21 cellular contexts compared by ENCODE assay signal in genomic region chr5:56078271-56078670, GRCh38.
A peak's percentile ranks its signal among the peaks of the same experiment; 100 is the strongest.
DNase-seq lines count a peak whose midpoint lies in the region; ATAC-seq, FAIRE-seq and TF ChIP-seq lines count a peak whose summit lies in the region.
"Had no signal": no experiment of that assay in that cellular context is flagged by ENCODE, and none has a peak within 500 bp of the region (broad histone marks: within the 10 kb centered on the region; RNA-seq: fewer than 3 reads in every experiment).

No MANE protein-coding gene starts in this region.

- POLR2A ChIA-PET in GM12878 (lab: Charles Lee), result interaction anchor here (1.0 to 4.2 kb wide), 11 partner anchors 11 to 89 kb away, joined by 3 to 38 read pairs (median 3); partner anchors contain the start of gene IL6ST

- H2BK5ac ChIP-seq in mesendoderm (ENCODE audit: low read length), result no peak overlapping the region

- H4K5ac ChIP-seq in mesendoderm (ENCODE audit: low read length), result no peak overlapping the region

- CTCF ChIA-PET in GM12878 (lab: Yijun Ruan, JAX), result interaction anchor here (0.6 to 4.6 kb wide), 8 partner anchors 12 to 141 kb away, joined by 3 to 24 read pairs (median 4); no protein-coding TSS in a partner anchor

- H3K79me2 ChIP-seq in GM23248 (ENCODE audit: insufficient read depth), result no peaks in the 10 kb centered on the region
- no peaks in the 10 kb centered on the region for H3K79me2 ChIP-seq in GM12878 (ENCODE audit: control insufficient read depth, insufficient read depth, low read length)
- H3K79me2 ChIP-seq in mesendoderm (ENCODE audit: control insufficient read depth, insufficient read depth, low read length), result no peaks in the 10 kb centered on the region

- no peak overlapping the region for H3K4me3 ChIP-seq in GM23248
- H3K4me3 ChIP-seq in GM12878, result no peak overlapping the region
- H3K4me3 ChIP-seq in right cardiac atrium (ENCODE audit: low read length), result no peak overlapping the region
- no peak overlapping the region for H3K4me3 ChIP-seq in mesendoderm (ENCODE audit: low read length)
- H3K4me3 ChIP-seq in thyroid gland (replicated peaks in 1 of 3), result no peak overlapping the region
- H3K4me3 ChIP-seq: MG63, prostate gland, skin epidermis, upper lobe of left lung had no signal

- H3K27me3 ChIP-seq in GM23248 (replicated peaks; ENCODE audit: insufficient read depth) (no peaks in the 10 kb centered on the region), GM12878 (replicated peaks in 1 of 2; ENCODE audit: control insufficient read depth in 2 of 2, insufficient read depth in 2 of 2, low read length in 1 of 2) (no peaks in the 10 kb centered on the region), right cardiac atrium (ENCODE audit: control insufficient read depth, insufficient read depth) (no peaks in the 10 kb centered on the region), mesendoderm (ENCODE audit: insufficient read depth, low read length, poor library complexity) (no peaks in the 10 kb centered on the region), thyroid gland (no peaks in the 10 kb centered on the region)
- H3K27me3 ChIP-seq: MG63, upper lobe of left lung had no signal

- no peak overlapping the region for H3K23ac ChIP-seq in mesendoderm (ENCODE audit: low read length)

- H2AK5ac ChIP-seq in mesendoderm (ENCODE audit: low read length), result no peak overlapping the region

- no peak overlapping the region for H2BK120ac ChIP-seq in mesendoderm (ENCODE audit: low read depth, low read length)

- H3K4me3 Mint-ChIP-seq in stimulated activated naive B cell treated with anti-CD40 and anti-IgM and Interleukin-4, amounts not matched to agents 10 μg/mL and 1 μg/mL and 100 μg/mL, for 72 hours, result no peak overlapping the region
- H3K4me3 Mint-ChIP-seq: activated CD4-positive, alpha-beta T cell treated with anti-CD3 and anti-CD28 coated beads for 36 hours; brain; CD14-positive monocyte had no signal

- H3F3A ChIP-seq in GM23248 (ENCODE audit: insufficient read depth), result 0 out of 2 replicates have a peak, but pooled peaks cover 10% of the 10 kb centered on the region

- no peak for TF ChIP-seq CTCF in GM12878 (IDR thresholded peaks at IDR 0.05 in 2 of 3, conservative IDR thresholded peaks at IDR 0.05 in 1 of 3; ENCODE audit: control insufficient read depth in 2 of 3, extremely low read depth in 1 of 3, insufficient read depth in 1 of 3, low read depth in 3 of 3, low read length in 3 of 3)
- TF ChIP-seq CTCF in thyroid gland (IDR thresholded peaks at IDR 0.05), result no peak

- no peak overlapping the region for H2BK15ac ChIP-seq in mesendoderm (replicated peaks; ENCODE audit: low read depth)

- TF ChIP-seq RAD21 in GM12878 (IDR thresholded peaks at IDR 0.05; ENCODE audit: insufficient read depth, low read depth, low read length), result no peak

- H3K36me3 ChIP-seq in GM23248 (ENCODE audit: low read depth) (no peaks in the 10 kb centered on the region), GM12878 (ENCODE audit: control insufficient read depth in 2 of 2, insufficient read depth in 2 of 2, low read length in 1 of 2) (no peaks in the 10 kb centered on the region), mesendoderm (ENCODE audit: control insufficient read depth, insufficient read depth, low read length) (no peaks in the 10 kb centered on the region), thyroid gland (no peaks in the 10 kb centered on the region)
- H3K36me3 ChIP-seq: MG63, prostate gland, upper lobe of left lung had no signal

- no peaks in the 10 kb centered on the region for H3K36me3 Mint-ChIP-seq in stimulated activated naive B cell treated with anti-CD40 and anti-IgM and Interleukin-4, amounts not matched to agents 10 μg/mL and 1 μg/mL and 100 μg/mL, for 72 hours
- H3K36me3 Mint-ChIP-seq: brain, CD14-positive monocyte had no signal

- no peak for FAIRE-seq in GM12878 (lab: Jason Lieb, UNC)

- SMC1A ChIA-PET in GM12878 (lab: Charles Lee; ENCODE audit: uncharacterized antibody, unreplicated experiment), result interaction anchor here (0.6 to 7.8 kb wide), 24 partner anchors 10 to 142 kb away, joined by 3 to 130 read pairs (median 6); partner anchors contain the start of gene IL6ST

- H3K9ac ChIP-seq in GM23248 (no peak overlapping the region), GM12878 (ENCODE audit: control insufficient read depth, insufficient read depth, low read length) (no peak overlapping the region), mesendoderm (ENCODE audit: low read length) (no peak overlapping the region)

- H4K20me1 ChIP-seq in GM23248 (ENCODE audit: insufficient read depth) (no peaks in the 10 kb centered on the region), GM12878 (ENCODE audit: control insufficient read depth, insufficient read depth) (no peaks in the 10 kb centered on the region)

- WGBS in GM23248 (ENCODE audit: low coverage in 1 of 2, low lambda C conversion rate in 2 of 2, missing lambda C conversion rate in 2 of 2), 2 experiments, result 54 to 56% methylated on average over 2 of the region's 2 CpGs
- 32% methylated on average over 2 of the region's 2 CpGs for WGBS in GM12878 (ENCODE audit: insufficient coverage, insufficient replicate concordance, low lambda C conversion rate, missing lambda C conversion rate)
- WGBS in right cardiac atrium, result 74% methylated on average over 2 of the region's 2 CpGs
- WGBS in mesendoderm (ENCODE audit: extremely low coverage, insufficient coverage, low lambda C conversion rate), result no CpG with 5 or more reads among the region's 2 CpGs
- WGBS in thyroid gland, 2 donors, result 82 to 85% methylated on average over 2 of the region's 2 CpGs

- H3K27ac Mint-ChIP-seq in stimulated activated naive B cell treated with anti-CD40 and anti-IgM and Interleukin-4, amounts not matched to agents 10 μg/mL and 1 μg/mL and 100 μg/mL, for 72 hours, result peak overlapping the region; percentile 1
- H3K27ac Mint-ChIP-seq: activated CD4-positive, alpha-beta T cell treated with anti-CD3 and anti-CD28 coated beads for 36 hours had no signal

- intact Hi-C loops in GM12878 (cut with micrococcal nuclease; ENCODE audit: unreplicated experiment) (no loop called here), right cardiac atrium (cut with DNase I) (no loop called here), thyroid gland (cut with DNase I) (no loop called here)

- ATAC-seq in GM12878 (no peak), right cardiac atrium (no peak)
- no peak for ATAC-seq in stimulated activated naive B cell treated with anti-CD40 and anti-IgM and Interleukin-4, amounts not matched to agents 10 μg/mL and 1 μg/mL and 100 μg/mL, for 72 hours (replicated peaks)
- ATAC-seq: activated CD4-positive, alpha-beta T cell treated with anti-CD3 and anti-CD28 coated beads for 36 hours had no signal

- H3K27ac ChIP-seq in GM23248 (no peak overlapping the region), GM12878 (ENCODE audit: control insufficient read depth, insufficient read depth) (peak overlapping the region; percentile 28), right cardiac atrium (ENCODE audit: low read length) (peak overlapping the region; percentile 39), mesendoderm (ENCODE audit: low read depth, low read length) (no peak overlapping the region), thyroid gland (peak overlapping the region in 1 of 3 donors; percentile 30)
- H3K27ac ChIP-seq: prostate gland, upper lobe of left lung had no signal

- H3K4ac ChIP-seq in mesendoderm (ENCODE audit: low read depth, low read length), result no peak overlapping the region

- peaks cover 4 to 5% of the 10 kb centered on the region in 2 donors for H3K27me3 Mint-ChIP-seq in stimulated activated naive B cell treated with anti-CD40 and anti-IgM and Interleukin-4, amounts not matched to agents 10 μg/mL and 1 μg/mL and 100 μg/mL, for 72 hours
- H3K27me3 Mint-ChIP-seq: activated CD4-positive, alpha-beta T cell treated with anti-CD3 and anti-CD28 coated beads for 36 hours had no signal

- TF ChIP-seq POLR2A in GM12878 (IDR thresholded peaks at IDR 0.05; ENCODE audit: low read depth, low read length), result no peak
- TF ChIP-seq POLR2A in thyroid gland (IDR thresholded peaks at IDR 0.05), result no peak

- in situ Hi-C loops in GM23248 (cut with MboI), result no loop called here
- in situ Hi-C loops in GM12878 (cut with MboI), result no loop called here

- no peak overlapping the region for H3K56ac ChIP-seq in mesendoderm (ENCODE audit: low read length)

- H3K18ac ChIP-seq in mesendoderm (ENCODE audit: low read length), result no peak overlapping the region

- H3K9me2 ChIP-seq in GM23248 (ENCODE audit: insufficient read depth), result no peaks in the 10 kb centered on the region

- no peak for TF ChIP-seq EP300 in GM12878 (IDR thresholded peaks at IDR 0.05; ENCODE audit: borderline replicate concordance in 1 of 2, control insufficient read depth in 1 of 2, low read depth in 2 of 2, low read length in 2 of 2)

- DNase-seq in GM23248 (peak; percentile 18), GM12878 (ENCODE audit: low read depth, low spot score) (no peak), right cardiac atrium (no peak), NCI-H1930 (lab: John Stamatoyannopoulos, UW) (no peak), NCI-H345 (lab: John Stamatoyannopoulos, UW) (no peak), mesendoderm (no peak), thyroid gland (no peak)
- no peak for DNase-seq in stimulated activated naive B cell treated with anti-CD40 and anti-IgM and Interleukin-4, amounts not matched to agents 10 μg/mL and 1 μg/mL and 100 μg/mL, for 72 hours
- DNase-seq: activated CD4-positive, alpha-beta T cell treated with anti-CD3 and anti-CD28 coated beads for 36 hours; activated T-cell treated with anti-CD3 and anti-CD28 coated beads, Interleukin-2, amount 50 U/mL, for 48 hours; Calu3; KBM-7; MG63; NCI-H1105 treated with DMSO at 0.1 percent for 48 hours; NCI-H2081; NCI-H774; upper lobe of left lung had no signal

- H3K4me1 ChIP-seq in GM23248 (ENCODE audit: insufficient read depth) (peaks cover 10% of the 10 kb centered on the region), GM12878 (ENCODE audit: control insufficient read depth, insufficient read depth, low read length) (peaks cover 21% of the 10 kb centered on the region), right cardiac atrium (ENCODE audit: control insufficient read depth, insufficient read depth, low read length) (no peaks in the 10 kb centered on the region), mesendoderm (ENCODE audit: control insufficient read depth, low read depth, low read length) (no peaks in the 10 kb centered on the region), thyroid gland (peaks cover 0 to 12% of the 10 kb centered on the region in 2 donors)
- H3K4me1 ChIP-seq: prostate gland had no signal

- no peaks in the 10 kb centered on the region for H3K9me3 Mint-ChIP-seq in stimulated activated naive B cell treated with anti-CD40 and anti-IgM and Interleukin-4, amounts not matched to agents 10 μg/mL and 1 μg/mL and 100 μg/mL, for 72 hours

- peaks cover 28 to 45% of the 10 kb centered on the region in 2 donors for H3K4me1 Mint-ChIP-seq in stimulated activated naive B cell treated with anti-CD40 and anti-IgM and Interleukin-4, amounts not matched to agents 10 μg/mL and 1 μg/mL and 100 μg/mL, for 72 hours
- H3K4me1 Mint-ChIP-seq: brain had no signal

- H3K4me2 ChIP-seq in GM23248 (ENCODE audit: unreplicated experiment) (no peak overlapping the region), GM12878 (ENCODE audit: control insufficient read depth, insufficient read depth) (peak overlapping the region; percentile 39), mesendoderm (ENCODE audit: low read length) (no peak overlapping the region)

- no peaks in the 10 kb centered on the region for H3K9me3 ChIP-seq in GM23248 (ENCODE audit: low read depth)
- no peaks in the 10 kb centered on the region for H3K9me3 ChIP-seq in GM12878 (replicated peaks; ENCODE audit: control insufficient read depth, insufficient read depth, low read length)
- no peaks in the 10 kb centered on the region for H3K9me3 ChIP-seq in right cardiac atrium (ENCODE audit: control insufficient read depth, low read length)
- no peaks in the 10 kb centered on the region for H3K9me3 ChIP-seq in thyroid gland
- H3K9me3 ChIP-seq: MG63, prostate gland, upper lobe of left lung had no signal

- no peaks in the 10 kb centered on the region for H3K79me1 ChIP-seq in mesendoderm (ENCODE audit: low read length)

- H2AFZ ChIP-seq in GM23248 (no peak overlapping the region; the same call in 1 of the 2 replicates), GM12878 (ENCODE audit: control insufficient read depth, low read depth, low read length) (no peak overlapping the region)

- no TSS peak for BruUV-seq in GM12878 (replicated peaks; lab: Mats Ljungman, UMichigan)

- H4K8ac ChIP-seq in mesendoderm (ENCODE audit: low read depth, low read length), result no peak overlapping the region

- RAD21 ChIA-PET in GM12878 (lab: Charles Lee; ENCODE audit: unreplicated experiment), result interaction anchor here (0.6 to 6.0 kb wide), 12 partner anchors 13 to 1114 kb away, joined by 3 to 92 read pairs (median 8); partner anchors contain the start of gene IL6ST

Comparison
In these comparisons a context has a peak if more than half of its experiments do, and no peak if none do; other contexts are left out.
1. H3K27ac ChIP-seq: peak in GM12878 (single experiment) and right cardiac atrium (single experiment); none in GM23248 (single experiment) and mesendoderm (single experiment).